ENCODE assay signal across 19 cellular contexts in the genomic region with DNA sequence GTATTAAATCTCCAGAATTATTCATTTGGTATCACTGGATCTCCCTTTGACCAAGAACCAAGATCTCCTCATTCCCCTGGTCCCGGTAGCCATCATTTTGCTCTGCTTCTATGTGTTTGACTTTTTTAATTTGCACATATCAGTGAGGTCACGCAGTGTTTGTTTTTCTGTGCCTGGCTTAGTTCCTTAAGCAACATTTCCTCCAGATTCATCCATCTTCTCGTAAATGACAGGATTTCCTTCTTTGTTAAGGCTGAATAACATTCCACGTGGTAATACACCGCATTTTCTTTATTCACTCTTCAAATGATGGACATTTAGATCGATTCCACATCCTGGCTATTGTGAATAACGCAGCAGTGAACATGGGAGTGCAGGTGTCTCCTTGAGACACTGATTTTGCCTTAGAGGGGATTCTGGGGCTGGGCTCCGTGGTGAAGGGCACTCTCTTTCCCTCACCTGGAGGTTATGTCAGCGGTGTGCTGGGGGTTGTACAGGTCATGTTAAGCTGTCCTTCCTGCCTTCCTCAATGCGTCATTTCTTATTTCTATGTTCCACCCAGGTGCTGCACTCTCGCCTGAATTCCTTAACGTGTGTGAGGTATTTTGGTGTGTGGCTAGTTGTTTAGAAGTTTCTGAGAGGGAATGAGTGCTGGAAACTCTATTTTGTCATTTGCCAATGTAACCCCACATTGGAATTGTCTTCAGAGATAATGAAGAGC.
A peak's percentile ranks its signal among the peaks of the same experiment; 100 is the strongest.
DNase-seq lines count a peak whose midpoint lies in the region; ATAC-seq, FAIRE-seq and TF ChIP-seq lines count a peak whose summit lies in the region.
"Had no signal": no experiment of that assay in that cellular context is flagged by ENCODE, and none has a peak within 500 bp of the region (broad histone marks: within the 10 kb centered on the region; RNA-seq: fewer than 3 reads in every experiment).

No MANE protein-coding gene starts in this region.

- H3K27ac ChIP-seq in uterus: peak overlapping the region; percentile 20 to 59
- no peak overlapping the region for H3K27ac ChIP-seq in MM.1S (ENCODE audit: low read length)
- H3K27ac ChIP-seq: lower lobe of right lung, testis had no signal

- no peaks in the 10 kb centered on the region for H3K9me3 ChIP-seq in uterus
- no peaks in the 10 kb centered on the region for H3K9me3 ChIP-seq in MM.1S (replicated peaks; ENCODE audit: insufficient read depth, low read length)
- H3K9me3 ChIP-seq: lower lobe of right lung, testis had no signal

- H3K27ac Mint-ChIP-seq in naive B cell: peak overlapping the region in 4 of 6 donors; percentile 52 to 95 (median 62)

- H3K9me3 Mint-ChIP-seq in naive B cell: no peaks in the 10 kb centered on the region

- H3K79me2 ChIP-seq in MM.1S (ENCODE audit: low read length): no peaks in the 10 kb centered on the region

- TF ChIP-seq CTCF in epithelial cell of esophagus (IDR thresholded peaks at IDR 0.05; ENCODE audit: insufficient read depth, low read depth, low read length, missing control alignments) (no peak), uterus (IDR thresholded peaks at IDR 0.05) (no peak), D721Med (IDR thresholded peaks at IDR 0.05; ENCODE audit: insufficient read depth, missing control alignments) (no peak), MM.1S (IDR thresholded peaks at IDR 0.05; ENCODE audit: low read length) (no peak)

- H3K36me3 Mint-ChIP-seq in naive B cell: peaks cover 0 to 6% of the 10 kb centered on the region in 2 donors

- no peak for FAIRE-seq in D721Med (lab: Jason Lieb, UNC)
- FAIRE-seq: frontal cortex, GM19239 had no signal

- H3K9ac ChIP-seq in MM.1S (ENCODE audit: low read length): no peak overlapping the region

- H3K9me2 ChIP-seq in MM.1S (replicated peaks; ENCODE audit: insufficient read depth, low read length): no peaks in the 10 kb centered on the region

- H3K4me3 ChIP-seq in epithelial cell of esophagus (ENCODE audit: low read length) (no peak overlapping the region), uterus (no peak overlapping the region), MM.1S (ENCODE audit: low read length) (no peak overlapping the region)
- H3K4me3 ChIP-seq: lower lobe of right lung, testis had no signal

- H2AFZ ChIP-seq in MM.1S (ENCODE audit: low read length): no peak overlapping the region

- H3K4me1 Mint-ChIP-seq in naive B cell: peaks cover 49 to 76% (median 72%) of the 10 kb centered on the region in 3 donors

- intact Hi-C loops in uterus (cut with DNase I; ENCODE audit: low total_unique reads): no loop called here

- H3K4me1 ChIP-seq in uterus (no peaks in the 10 kb centered on the region), MM.1S (ENCODE audit: low read length) (no peaks in the 10 kb centered on the region)
- H3K4me1 ChIP-seq: testis had no signal

- peak; percentile 86 for DNase-seq in amniotic epithelial cell (ENCODE audit: low read depth)
- peak; percentile 25 for DNase-seq in epithelial cell of esophagus (ENCODE audit: low read depth)
- DNase-seq in naive B cell: no peak
- DNase-seq in uterus: no peak
- DNase-seq in stimulated activated CD4-positive, alpha-beta T cell treated with anti-CD3 and anti-CD28 coated beads, Interleukin-4, amount 100 ng/mL, for 4 hours: no peak
- DNase-seq in D721Med (ENCODE audit: insufficient read length, low spot score): no peak
- DNase-seq in MM.1S: no peak
- DNase-seq: activated CD4-positive, alpha-beta T cell treated with anti-CD3 and anti-CD28 coated beads for 4 hours; activated CD8-positive, alpha-beta memory T cell treated with anti-CD3 and anti-CD28 coated beads, Interleukin-2, amount 50 U/mL, for 4 hours; activated naive CD4-positive, alpha-beta T cell; effector CD8-positive, alpha-beta T cell; lower lobe of right lung; NCI-H2081 treated with DMSO at 0.1 percent for 48 hours; NCI-H526; stimulated activated CD4-positive, alpha-beta T cell treated with anti-CD3 and anti-CD28 coated beads, Interleukin-2, amount 100 ng/mL, for 24 hours; T-helper 9 cell; testis had no signal

- H3K4me3 Mint-ChIP-seq in naive B cell: peak overlapping the region in 2 of 8 donors; percentile 45 to 81

- TF ChIP-seq POLR2A in uterus (IDR thresholded peaks at IDR 0.05): no peak

- no peaks in the 10 kb centered on the region for H3F3A ChIP-seq in MM.1S (ENCODE audit: insufficient read depth, low read length)

- H3K36me3 ChIP-seq in uterus: no peaks in the 10 kb centered on the region
- no peaks in the 10 kb centered on the region for H3K36me3 ChIP-seq in MM.1S (replicated peaks; ENCODE audit: insufficient read depth, low read length)
- H3K36me3 ChIP-seq: lower lobe of right lung had no signal

- no peak overlapping the region for H3K4me2 ChIP-seq in MM.1S (ENCODE audit: low read depth, low read length)

- H3K27me3 Mint-ChIP-seq in naive B cell: no peaks in the 10 kb centered on the region

- ATAC-seq in naive B cell (ENCODE audit: low read depth in 2 of 2): no peak

- H4K20me1 ChIP-seq in MM.1S (ENCODE audit: insufficient read depth, low read length): no peaks in the 10 kb centered on the region

- H3K27me3 ChIP-seq in uterus (no peaks in the 10 kb centered on the region), MM.1S (replicated peaks; ENCODE audit: insufficient read depth, low read length) (no peaks in the 10 kb centered on the region)
- H3K27me3 ChIP-seq: testis had no signal

Comparison
In these comparisons a context has a peak if more than half of its experiments do, and no peak if none do; other contexts are left out.
1. DNase-seq: peak in amniotic epithelial cell (single experiment) and epithelial cell of esophagus (single experiment); none in naive B cell (single experiment), uterus (0 of 2), stimulated activated CD4-positive, alpha-beta T cell treated with anti-CD3 and anti-CD28 coated beads, Interleukin-4, amount 100 ng/mL, for 4 hours (0 of 2), D721Med (single experiment) and MM.1S (single experiment).